20 cellular contexts compared by ENCODE assay signal in the genomic region with DNA sequence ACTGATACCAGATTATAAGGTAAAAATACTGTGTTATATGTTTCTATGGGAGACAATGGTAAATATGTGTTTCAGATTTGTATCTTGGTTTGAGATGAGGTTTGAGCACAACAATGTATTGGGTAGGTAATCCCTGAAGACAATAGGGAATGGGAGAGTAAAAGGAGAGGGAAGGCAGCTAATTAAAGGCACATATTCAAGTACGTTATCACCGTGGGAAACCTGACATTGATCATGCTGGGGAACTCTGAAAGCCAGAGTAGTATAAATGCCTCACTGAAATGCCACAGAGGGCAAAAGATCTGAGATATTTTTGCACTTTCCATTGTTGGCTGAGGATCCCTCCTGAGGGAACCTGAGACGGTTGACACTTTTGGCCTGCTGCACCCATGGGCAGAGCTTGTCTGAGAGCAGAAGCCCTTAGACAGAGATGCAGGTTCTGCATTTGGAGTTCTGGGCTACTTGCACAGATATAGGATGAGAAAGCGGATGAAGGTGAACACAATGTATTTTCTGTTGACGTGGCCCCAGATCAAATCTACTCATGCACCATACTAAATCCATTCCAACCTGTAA.
A peak's percentile ranks its signal among the peaks of the same experiment; 100 is the strongest.
DNase-seq lines count a peak whose midpoint lies in the region; ATAC-seq and TF ChIP-seq lines count a peak whose summit lies in the region.
"Had no signal": no experiment of that assay in that cellular context is flagged by ENCODE, and none has a peak within 500 bp of the region (broad histone marks: within the 10 kb centered on the region; RNA-seq: fewer than 3 reads in every experiment).

No MANE protein-coding gene starts in this region.

- H3K27me3 Mint-ChIP-seq in H9 (ENCODE audit: low read depth) (no peaks in the 10 kb centered on the region), WTC11 (ENCODE audit: low read depth) (no peaks in the 10 kb centered on the region), MCF 10A (ENCODE audit: insufficient read depth, unreplicated experiment) (no peaks in the 10 kb centered on the region)
- H3K27me3 Mint-ChIP-seq: B cell; CD4-positive, CD25-positive, alpha-beta regulatory T cell; CD8-positive, alpha-beta memory T cell had no signal

- H3K18ac ChIP-seq in H9 (ENCODE audit: insufficient read length, low read depth, low read length): no peak overlapping the region
- H3K18ac ChIP-seq in neuronal stem cell (ENCODE audit: low read length): peak overlapping the region; percentile 72

- H2AFZ ChIP-seq in H9 (ENCODE audit: low read length): no peak overlapping the region
- H2AFZ ChIP-seq in neuronal stem cell (ENCODE audit: low read length): peak overlapping the region; percentile 35

- DNase-seq in H9: no peak
- no peak for DNase-seq in WTC11 (ENCODE audit: low spot score)
- DNase-seq in iPS-NIHi7 (ENCODE audit: extremely low spot score): peak; percentile 8
- DNase-seq in neuronal stem cell (ENCODE audit: low spot score): no peak
- DNase-seq in amygdala (lab: John Stamatoyannopoulos, UW): no peak
- no peak for DNase-seq in MCF 10A (ENCODE audit: unreplicated experiment)
- DNase-seq in NCI-H526 (lab: John Stamatoyannopoulos, UW): no peak
- DNase-seq in pons (ENCODE audit: low spot score): no peak
- DNase-seq: C1 segment of cervical spinal cord; CD4-positive, CD25-positive, alpha-beta regulatory T cell; CD8-positive, alpha-beta memory T cell; COR-L47; DMS79; GDM1; HFFc6; IMR-90 had no signal

- no peak overlapping the region for H3K4ac ChIP-seq in H9 (ENCODE audit: low read depth, low read length)
- no peak overlapping the region for H3K4ac ChIP-seq in neuronal stem cell (ENCODE audit: low read length)

- intact Hi-C loops in MCF 10A (cut with micrococcal nuclease): no loop called here

- H3K4me1 Mint-ChIP-seq in H9 (peaks cover 10% of the 10 kb centered on the region in 2 experiments), WTC11 (peaks cover 14% of the 10 kb centered on the region), MCF 10A (ENCODE audit: insufficient read depth, unreplicated experiment) (no peaks in the 10 kb centered on the region)
- H3K4me1 Mint-ChIP-seq: B cell; CD4-positive, CD25-positive, alpha-beta regulatory T cell; CD8-positive, alpha-beta memory T cell had no signal

- no peak for TF ChIP-seq CTCF in H9 (conservative IDR thresholded peaks at IDR 0.05)
- no peak for TF ChIP-seq CTCF in WTC11 (IDR thresholded peaks at IDR 0.05)
- TF ChIP-seq CTCF in MCF 10A (IDR thresholded peaks at IDR 0.05; ENCODE audit: unreplicated experiment): no peak

- H4K20me1 ChIP-seq in H9 (ENCODE audit: control insufficient read depth, insufficient read depth, insufficient read length): no peaks in the 10 kb centered on the region

- no peak overlapping the region for H3K4me3 Mint-ChIP-seq in H9
- no peak overlapping the region for H3K4me3 Mint-ChIP-seq in WTC11
- H3K4me3 Mint-ChIP-seq in MCF 10A (ENCODE audit: unreplicated experiment): no peak overlapping the region
- H3K4me3 Mint-ChIP-seq: B cell; CD4-positive, CD25-positive, alpha-beta regulatory T cell; CD8-positive, alpha-beta memory T cell; HFFc6 had no signal

- H3K79me1 ChIP-seq in H9 (ENCODE audit: insufficient read depth, low read depth, low read length, poor library complexity, severe bottlenecking): no peaks in the 10 kb centered on the region
- no peaks in the 10 kb centered on the region for H3K79me1 ChIP-seq in neuronal stem cell (ENCODE audit: low read depth, low read length)

- no peaks in the 10 kb centered on the region for H3K9me3 ChIP-seq in H9 (ENCODE audit: control insufficient read depth, low read depth, low read length)
- H3K9me3 ChIP-seq in neuronal stem cell (replicated peaks in 1 of 2; ENCODE audit: control insufficient read depth in 2 of 2, insufficient read depth in 1 of 2, low read depth in 1 of 2, low read length in 2 of 2): no peaks in the 10 kb centered on the region

- H3K27me3 ChIP-seq in H9 (ENCODE audit: insufficient read depth, low read length): no peaks in the 10 kb centered on the region
- no peaks in the 10 kb centered on the region for H3K27me3 ChIP-seq in neuronal stem cell (ENCODE audit: control insufficient read depth in 3 of 3, insufficient read depth in 3 of 3, low read depth in 1 of 3, low read length in 3 of 3)

- H2BK5ac ChIP-seq in H9 (ENCODE audit: insufficient read length, low read length): no peak overlapping the region
- H2BK5ac ChIP-seq in neuronal stem cell (ENCODE audit: low read length): no peak overlapping the region

- BruUV-seq in MCF 10A (replicated peaks; lab: Mats Ljungman, UMichigan): no TSS peak

- H2BK15ac ChIP-seq in H9 (ENCODE audit: low read depth, low read length) (no peak overlapping the region), neuronal stem cell (ENCODE audit: low read length) (no peak overlapping the region)

- 0 out of 5 replicates have a peak, but pooled peaks cover 0 to 2% of the 10 kb centered on the region in 2 experiments for H3K9me3 Mint-ChIP-seq in H9
- no peaks in the 10 kb centered on the region for H3K9me3 Mint-ChIP-seq in WTC11
- no peaks in the 10 kb centered on the region for H3K9me3 Mint-ChIP-seq in MCF 10A (ENCODE audit: unreplicated experiment)
- H3K9me3 Mint-ChIP-seq: HFFc6 had no signal

- H3K36me3 ChIP-seq in neuronal stem cell (replicated peaks in 1 of 2; ENCODE audit: control insufficient read depth in 2 of 2, insufficient read depth in 2 of 2, low read length in 2 of 2): no peaks in the 10 kb centered on the region

- no CpG with 5 or more reads among the region's 5 CpGs for WGBS in H9 (ENCODE audit: extremely low coverage, insufficient read length, low lambda C conversion rate)
- WGBS in neuronal stem cell (ENCODE audit: extremely low coverage in 2 of 2, insufficient read length in 2 of 2, insufficient replicate concordance in 1 of 2), 2 donors: no CpG with 5 or more reads among the region's 5 CpGs

- no peak overlapping the region for H2BK120ac ChIP-seq in H9 (ENCODE audit: low read depth, low read length, poor library complexity, severe bottlenecking)
- no peak overlapping the region for H2BK120ac ChIP-seq in neuronal stem cell (ENCODE audit: low read depth, low read length)

- H3K4me3 ChIP-seq in neuronal stem cell (ENCODE audit: low read length in 2 of 2): no peak overlapping the region
- H3K4me3 ChIP-seq: K562 had no signal

- H3K9ac ChIP-seq in H9 (ENCODE audit: extremely low read depth, insufficient read length, low read length) (no peak overlapping the region), neuronal stem cell (ENCODE audit: low read depth, low read length, poor library complexity) (no peak overlapping the region)

- ATAC-seq in WTC11: peak; percentile 77
- ATAC-seq: HCT116, K562 had no signal

- no peak overlapping the region for H2BK20ac ChIP-seq in H9 (ENCODE audit: low read depth, low read length, poor library complexity, severe bottlenecking)

- CTCF ChIA-PET in WTC11 (lab: Charles Lee) (no interaction called here), MCF 10A (lab: Yijun Ruan, JAX) (no interaction called here)

- no peak overlapping the region for H3T11ph ChIP-seq in H9 (ENCODE audit: low read length)

- H3K27ac ChIP-seq in H9 (ENCODE audit: insufficient read length, low read depth, low read length): no peak overlapping the region
- H3K27ac ChIP-seq in neuronal stem cell (replicated peaks; ENCODE audit: low read length): no peak overlapping the region
- H3K27ac ChIP-seq: HL-60 had no signal

- H3K23me2 ChIP-seq in H9 (ENCODE audit: insufficient read length, low read depth, low read length, poor library complexity, severe bottlenecking): no peaks in the 10 kb centered on the region

- H2BK12ac ChIP-seq in H9 (ENCODE audit: insufficient read length, low read depth, low read length) (no peak overlapping the region), neuronal stem cell (ENCODE audit: low read length) (no peak overlapping the region)

- H4K91ac ChIP-seq in H9 (ENCODE audit: insufficient read length, low read depth, low read length) (no peak overlapping the region), neuronal stem cell (ENCODE audit: low read depth, low read length, poor library complexity) (no peak overlapping the region)

- no peak overlapping the region for H4K5ac ChIP-seq in H9 (ENCODE audit: insufficient read length, low read depth, low read length)

- no peak overlapping the region for H3K14ac ChIP-seq in H9 (ENCODE audit: insufficient read depth, low read length)
- no peak overlapping the region for H3K14ac ChIP-seq in neuronal stem cell (ENCODE audit: low read length)

- no peak overlapping the region for H3K56ac ChIP-seq in H9 (ENCODE audit: insufficient read length, low read depth, low read length)

- H4K8ac ChIP-seq in H9 (replicated peaks; ENCODE audit: insufficient read length, low read depth, low read length) (no peak overlapping the region), neuronal stem cell (ENCODE audit: low read depth, low read length) (no peak overlapping the region)

- peaks cover 4% of the 10 kb centered on the region; the same call in 1 of the 2 replicates for H3K4me1 ChIP-seq in H9 (ENCODE audit: insufficient read depth, low read length)
- peaks cover 0 to 2% of the 10 kb centered on the region in 2 donors for H3K4me1 ChIP-seq in neuronal stem cell (ENCODE audit: control insufficient read depth in 2 of 2, insufficient read depth in 1 of 2, low read depth in 1 of 2, low read length in 2 of 2)

- POLR2A ChIA-PET in WTC11 (lab: Charles Lee) (no interaction called here), MCF 10A (lab: Yijun Ruan, JAX) (no interaction called here)

- no peak overlapping the region for H2AK5ac ChIP-seq in H9 (ENCODE audit: insufficient read length, low read length)
- no peak overlapping the region for H2AK5ac ChIP-seq in neuronal stem cell (ENCODE audit: low read depth, low read length)

- H3K79me2 ChIP-seq in H9 (ENCODE audit: insufficient read depth, low read length): no peaks in the 10 kb centered on the region

- H3K36me3 Mint-ChIP-seq in H9 (ENCODE audit: insufficient read depth in 1 of 3, low read depth in 3 of 3) (no peaks in the 10 kb centered on the region; a peak in 1 of 7 replicates), WTC11 (no peaks in the 10 kb centered on the region), MCF 10A (ENCODE audit: insufficient read depth, unreplicated experiment) (no peaks in the 10 kb centered on the region)
- H3K36me3 Mint-ChIP-seq: CD4-positive, CD25-positive, alpha-beta regulatory T cell; CD8-positive, alpha-beta memory T cell had no signal

- H3K23ac ChIP-seq in H9 (ENCODE audit: insufficient read length, low read depth, low read length) (no peak overlapping the region), neuronal stem cell (ENCODE audit: low read depth, low read length, poor library complexity) (no peak overlapping the region)

- peak overlapping the region in 2 of 3 experiments; percentile 21 to 37; a peak in 2 of 7 replicates for H3K27ac Mint-ChIP-seq in H9
- no peak overlapping the region for H3K27ac Mint-ChIP-seq in WTC11
- H3K27ac Mint-ChIP-seq in MCF 10A (ENCODE audit: low read depth, unreplicated experiment): no peak overlapping the region
- H3K27ac Mint-ChIP-seq: B cell; CD4-positive, CD25-positive, alpha-beta regulatory T cell; CD8-positive, alpha-beta memory T cell; HFFc6 had no signal

- H3K4me2 ChIP-seq in H9 (ENCODE audit: insufficient read depth, insufficient read length, low read length): no peak overlapping the region
- no peak overlapping the region for H3K4me2 ChIP-seq in neuronal stem cell (ENCODE audit: insufficient read depth, low read length, poor library complexity, severe bottlenecking)

TF ChIP-seq in WTC11, 78 proteins besides CTCF, POLR2A, EP300 and RAD21 (continues in another document):
- TF ChIP-seq GABPB1 (CRISPR knock-in tag; IDR thresholded peaks at IDR 0.05) (no peak), ZNF121 (CRISPR knock-in tag; IDR thresholded peaks at IDR 0.05) (no peak)

Comparison
In these comparisons a context has a peak if more than half of its experiments do, and no peak if none do; other contexts are left out.
1. H3K27ac Mint-ChIP-seq: peak in H9 (2 of 3); none in WTC11 (single experiment) and MCF 10A (single experiment).